In the genomic region with DNA sequence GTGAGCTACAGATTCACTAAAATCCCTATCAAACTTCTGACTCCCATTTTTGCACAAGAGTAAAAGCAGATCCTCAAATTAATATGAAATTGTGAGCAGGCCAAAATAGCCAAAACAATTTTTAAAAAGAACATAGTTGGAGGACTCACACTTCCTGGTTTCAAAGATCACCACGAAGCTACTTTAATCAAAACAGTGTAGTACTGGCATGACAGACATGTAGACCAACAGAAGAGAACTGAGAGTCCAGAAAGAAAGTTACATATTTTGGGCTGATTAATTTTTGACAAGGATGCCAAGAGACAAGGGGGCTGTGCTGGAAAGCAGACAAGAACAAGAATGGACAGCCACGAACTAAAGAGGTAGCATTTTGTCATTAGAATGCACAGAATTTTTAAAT, we compare ENCODE assay signal across 10 cellular contexts. TPM values are rescaled to one million over a fixed set of nuclear protein-coding genes. Genes with fewer than 3 reads are reported as not detected.
DNase-seq lines count a peak whose midpoint lies in the region; ATAC-seq lines count a peak whose summit lies in the region.
"Had no signal": no experiment of that assay in that cellular context is flagged by ENCODE, and none has a peak within 500 bp of the region (broad histone marks: within the 10 kb centered on the region; RNA-seq: fewer than 3 reads in every experiment).

No MANE protein-coding gene starts in this region.

- H3K79me2 ChIP-seq in ACC112 (ENCODE audit: control insufficient read depth, insufficient read depth, low read length, unreplicated experiment) (peaks cover 93% of the 10 kb centered on the region), trophoblast cell (ENCODE audit: control insufficient read depth, insufficient read depth, low read length, poor library complexity) (peaks cover 9% of the 10 kb centered on the region)

- no peak overlapping the region for H2BK12ac ChIP-seq in trophoblast cell (ENCODE audit: low read length)

- H3K4me2 ChIP-seq in trophoblast cell (ENCODE audit: low read length), result no peak overlapping the region

- H3K4me3 ChIP-seq in ACC112 (ENCODE audit: low read depth, low read length), result peak overlapping the region; percentile 4; the same call in 1 of the 2 replicates
- no peak overlapping the region for H3K4me3 ChIP-seq in trophoblast cell (ENCODE audit: low read depth, low read length)

- H3K9ac ChIP-seq in trophoblast cell (ENCODE audit: low read length), result no peak overlapping the region

- H3K79me1 ChIP-seq in trophoblast cell (ENCODE audit: low read length), result no peaks in the 10 kb centered on the region

- H3K27ac ChIP-seq in ACC112 (ENCODE audit: low read depth, low read length) (peak overlapping the region; percentile 29), trophoblast cell (ENCODE audit: low read depth, low read length) (no peak overlapping the region)

- no peak overlapping the region for H3K18ac ChIP-seq in trophoblast cell (ENCODE audit: low read length)

- no peak overlapping the region for H4K91ac ChIP-seq in trophoblast cell (ENCODE audit: low read depth, low read length)

- H2AFZ ChIP-seq in ACC112 (ENCODE audit: low read length, unreplicated experiment), result no peak overlapping the region
- no peak overlapping the region for H2AFZ ChIP-seq in trophoblast cell (ENCODE audit: insufficient read depth, low read length, poor library complexity)

- no peak overlapping the region for H3K23ac ChIP-seq in trophoblast cell (ENCODE audit: low read length)

- H3K4me1 ChIP-seq in ACC112 (ENCODE audit: control insufficient read depth, insufficient read depth, low read length, unreplicated experiment) (peaks cover 64% of the 10 kb centered on the region), trophoblast cell (ENCODE audit: control insufficient read depth in 1 of 2, insufficient read depth in 2 of 2, low read length in 2 of 2) (peaks cover 3 to 7% of the 10 kb centered on the region in 2 experiments)

- H3K9me3 ChIP-seq in trophoblast cell (ENCODE audit: insufficient read depth, low read depth, low read length), result no peaks in the 10 kb centered on the region

- ATAC-seq in GM21447 (IDR thresholded peaks at IDR 0.05; ENCODE audit: unreplicated experiment), result peak; percentile 53
- peak; percentile 67 for ATAC-seq in HG03571 (IDR thresholded peaks at IDR 0.05; ENCODE audit: unreplicated experiment)
- peak; percentile 65 for ATAC-seq in left lobe of liver

- WGBS in trophoblast cell (ENCODE audit: extremely low coverage, insufficient coverage, insufficient read length), result no CpG with 5 or more reads among the region's 2 CpGs

- H3K27me3 ChIP-seq in ACC112 (ENCODE audit: insufficient read depth, low read length) (no peaks in the 10 kb centered on the region), trophoblast cell (ENCODE audit: insufficient read depth, low read length) (no peaks in the 10 kb centered on the region)

- H4K8ac ChIP-seq in trophoblast cell (ENCODE audit: low read depth, low read length), result no peak overlapping the region

- H2BK120ac ChIP-seq in trophoblast cell (ENCODE audit: insufficient read depth, low read length, poor library complexity), result no peak overlapping the region

- no peak overlapping the region for H4K12ac ChIP-seq in trophoblast cell (ENCODE audit: low read depth, low read length)

- H3K14ac ChIP-seq in trophoblast cell (ENCODE audit: low read length), result no peak overlapping the region

- no peak overlapping the region for H2AK5ac ChIP-seq in trophoblast cell (ENCODE audit: low read length)

- no peak overlapping the region for H3K4ac ChIP-seq in trophoblast cell (ENCODE audit: low read depth, low read length)

- DNase-seq in left lobe of liver (ENCODE audit: low spot score) (no peak), trophoblast cell (no peak), ureter (ENCODE audit: low spot score) (no peak)
- no peak for DNase-seq in NK-92 treated with Interleukin-12 subunit alpha and Interleukin-12 subunit beta, amount 100 ng/mL, for 24 hours (lab: John Stamatoyannopoulos, UW)
- DNase-seq in stimulated activated CD4-positive, alpha-beta T cell treated with anti-CD3 and anti-CD28 coated beads, Interleukin-2, amount 100 ng/mL, for 24 hours, result no peak
- DNase-seq: stimulated activated CD4-positive, alpha-beta T cell treated with anti-CD3 and anti-CD28 coated beads, Interleukin-12 subunit alpha, Interleukin-12 subunit beta, amount 100 ng/mL, for 4 hours; T-helper 1 cell had no signal

- H2BK5ac ChIP-seq in trophoblast cell (ENCODE audit: low read depth, low read length, poor library complexity), result no peak overlapping the region

- H3K36me3 ChIP-seq in ACC112 (ENCODE audit: insufficient read depth, low read length), result no peaks in the 10 kb centered on the region
- peaks cover 0 to 2% of the 10 kb centered on the region in 2 experiments for H3K36me3 ChIP-seq in trophoblast cell (ENCODE audit: control insufficient read depth in 1 of 2, insufficient read depth in 2 of 2, low read length in 2 of 2)

RNA-seq across cellular contexts. Expression of a gene that starts 14.2 kb away (rescaled TPM):
- total RNA-seq in left lobe of liver (14.2 TPM), ureter (78.4 TPM)
- 52.2 and 52.9 TPM in 2 replicates for polyA plus RNA-seq in trophoblast cell (2013)
